Comparison of ENCODE assay signal across 8 cellular contexts in the genomic region with DNA sequence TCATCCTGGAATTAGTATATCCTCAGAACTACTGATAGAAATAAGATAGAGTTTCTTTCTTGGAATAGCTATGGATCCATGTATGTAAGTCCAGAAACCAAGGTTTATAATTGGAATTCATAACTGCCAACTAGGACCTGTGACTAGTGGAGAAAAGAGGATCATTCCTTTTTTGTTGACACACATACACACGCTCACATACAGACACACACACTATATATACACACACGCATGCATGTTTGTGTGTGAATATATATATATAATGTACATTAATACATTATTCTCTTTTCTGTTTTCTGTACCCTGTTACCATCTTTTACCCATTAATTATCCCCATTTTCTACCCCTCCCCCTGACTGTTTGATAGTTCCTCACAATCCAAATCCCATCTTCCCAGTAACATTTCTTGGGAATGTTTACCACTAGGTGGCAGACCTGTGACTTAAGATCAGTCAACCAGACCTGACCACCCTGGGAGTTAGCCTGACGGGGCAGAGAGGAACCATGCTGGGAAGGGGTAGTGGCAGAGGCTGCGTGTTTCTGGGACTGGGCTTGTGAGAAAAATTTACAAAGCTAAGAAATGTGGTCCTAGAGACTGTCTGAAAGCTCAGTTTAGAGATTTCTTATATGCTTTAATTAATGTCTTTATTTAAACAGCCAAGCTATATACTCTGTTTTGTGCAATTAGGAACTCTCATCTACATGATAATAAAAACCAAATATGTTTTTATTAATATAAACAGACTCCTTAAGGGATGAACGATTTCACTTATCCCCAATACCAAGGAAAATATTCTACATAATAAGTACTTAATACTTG.
DNase-seq lines count a peak whose midpoint lies in the region; ATAC-seq and TF ChIP-seq lines count a peak whose summit lies in the region.

No MANE protein-coding gene starts in this region.

- H3F3A ChIP-seq in Loucy (ENCODE audit: low read depth), result no peaks in the 10 kb centered on the region

- peak; percentile 80 for ATAC-seq in GM19463 (IDR thresholded peaks at IDR 0.05; ENCODE audit: unreplicated experiment)
- no peak for ATAC-seq in GM19467 (IDR thresholded peaks at IDR 0.05; ENCODE audit: unreplicated experiment)
- no peak for ATAC-seq in GM19397 (IDR thresholded peaks at IDR 0.05; ENCODE audit: unreplicated experiment)

- H3K9me3 ChIP-seq in Loucy (ENCODE audit: insufficient read depth, low read depth, low read length), result no peaks in the 10 kb centered on the region

- in situ Hi-C loops in SK-MEL-5 (cut with HindIII; ENCODE audit: low pct_unique_long_range_greater_than_20kb, low sequenced_read_pairs), result no loop called here

- no peaks in the 10 kb centered on the region for H3K4me1 ChIP-seq in Loucy (ENCODE audit: insufficient read depth, low read length, poor library complexity, severe bottlenecking)

- H4K20me1 ChIP-seq in Loucy (ENCODE audit: insufficient read depth, low read length, poor library complexity, severe bottlenecking), result no peaks in the 10 kb centered on the region

- no peaks in the 10 kb centered on the region for H3K9me2 ChIP-seq in Loucy (replicated peaks; ENCODE audit: low read depth, low read length)

- DNase-seq in CMK (ENCODE audit: low read depth) (peak; percentile 0), SK-MEL-5 (ENCODE audit: low read depth, low spot score) (peak; percentile 85), foreskin melanocyte (peak; percentile 29), pulmonary artery endothelial cell (ENCODE audit: low read depth, low spot score) (peak; percentile 2)

- no peak overlapping the region for H3K9ac ChIP-seq in Loucy (ENCODE audit: low read depth, low read length, poor library complexity, severe bottlenecking)

- no peak overlapping the region for H3K4me2 ChIP-seq in Loucy (ENCODE audit: low read depth, low read length, poor library complexity, severe bottlenecking)

- H3K4me3 ChIP-seq in Loucy (ENCODE audit: low read length, poor library complexity, severe bottlenecking), result no peak overlapping the region

- TF ChIP-seq CTCF in Loucy (conservative IDR thresholded peaks at IDR 0.05; ENCODE audit: low read length), result peak; percentile 69

- no peaks in the 10 kb centered on the region for H3K27me3 ChIP-seq in Loucy (ENCODE audit: insufficient read depth, low read length, poor library complexity, severe bottlenecking)

- H2AFZ ChIP-seq in Loucy (ENCODE audit: low read length), result no peak overlapping the region

- no peaks in the 10 kb centered on the region for H3K79me2 ChIP-seq in Loucy (ENCODE audit: insufficient read depth, low read length)

- no peaks in the 10 kb centered on the region for H3K36me3 ChIP-seq in Loucy (ENCODE audit: insufficient read depth, low read length)

Comparison
In these comparisons a context has a peak if more than half of its experiments do, and no peak if none do; other contexts are left out.
1. DNase-seq: peak in every context shown above with its lines; median percentile 85 in SK-MEL-5; 29 in foreskin melanocyte; 2 in pulmonary artery endothelial cell; 0 in CMK.